ENCODE assay signal across 8 cellular contexts in genomic region chr16:1677942-1678499, GRCh38. TPM values are rescaled to one million over a fixed set of nuclear protein-coding genes. Genes with fewer than 3 reads are reported as not detected.
DNase-seq lines count a peak whose midpoint lies in the region; ATAC-seq and TF ChIP-seq lines count a peak whose summit lies in the region.

Gene JPT2 (plus strand): TSS chr16:1678279. CDS start chr16:1678313, 34 bp downstream.

- ATAC-seq in GM19043 (IDR thresholded peaks at IDR 0.05; ENCODE audit: low read depth, unreplicated experiment) (peak; percentile 92), HG03378 (IDR thresholded peaks at IDR 0.05; ENCODE audit: unreplicated experiment) (peak; percentile 79)

- DNase-seq in AG10803 (ENCODE audit: low read depth) (peak; percentile 95), NCI-H460 (ENCODE audit: extremely low read depth, low read depth) (peak; percentile 96), cerebellar nuclear complex (lab: John Stamatoyannopoulos, UW) (peak; percentile 83 to 88), kidney epithelial cell (ENCODE audit: low read depth) (peak; percentile 89)
- peak; percentile 97 for DNase-seq in activated CD4-positive, CD25-positive, alpha-beta regulatory T cell treated with anti-CD3 and anti-CD28 coated beads, Interleukin-2, amount 50 U/mL, for 72 hours
- DNase-seq in stimulated activated CD4-positive, alpha-beta T cell treated with anti-CD3 and anti-CD28 coated beads, Interleukin-15, amount 100 ng/mL, for 48 hours (ENCODE audit: low read depth in 2 of 2) = peak; percentile 94 to 96

- H3K27me3 ChIP-seq in kidney epithelial cell (ENCODE audit: control insufficient read depth, insufficient read depth, low read length) = no peaks in the 10 kb centered on the region

- H3K36me3 ChIP-seq in kidney epithelial cell (ENCODE audit: control insufficient read depth, insufficient read depth, low read length) = peaks cover 2% of the 10 kb centered on the region

- H3K4me3 ChIP-seq in AG10803 (ENCODE audit: low read length) (peak within 1 kb of the TSS; percentile 75), kidney epithelial cell (ENCODE audit: low read depth, low read length) (peak within 1 kb of the TSS; percentile 61)

- TF ChIP-seq CTCF in AG10803 (conservative IDR thresholded peaks at IDR 0.05; ENCODE audit: low read length) = no peak
- no peak for TF ChIP-seq CTCF in kidney epithelial cell (IDR thresholded peaks at IDR 0.05; ENCODE audit: insufficient read depth, low read length, poor library complexity, severe bottlenecking)

RNA-seq across cellular contexts. Expression of gene JPT2, which starts in this region (rescaled TPM):
- 41.6 and 44.8 TPM in 2 replicates for total RNA-seq in NCI-H460 (2014; rRNA removed; shearing (Covaris generic))
- 59.7 and 79.9 TPM in 2 replicates for polyA plus RNA-seq in NCI-H460 (2014; cell fraction: nucleus; rRNA removed)
- 108 and 109 TPM in 2 replicates for total RNA-seq in kidney epithelial cell

Comparison
In these comparisons a context has a peak if more than half of its experiments do, and no peak if none do; other contexts are left out.
1. Peak in every context shown above with its lines: DNase-seq, ATAC-seq and H3K4me3 ChIP-seq.